19 cellular contexts compared by ENCODE assay signal in the genomic region with DNA sequence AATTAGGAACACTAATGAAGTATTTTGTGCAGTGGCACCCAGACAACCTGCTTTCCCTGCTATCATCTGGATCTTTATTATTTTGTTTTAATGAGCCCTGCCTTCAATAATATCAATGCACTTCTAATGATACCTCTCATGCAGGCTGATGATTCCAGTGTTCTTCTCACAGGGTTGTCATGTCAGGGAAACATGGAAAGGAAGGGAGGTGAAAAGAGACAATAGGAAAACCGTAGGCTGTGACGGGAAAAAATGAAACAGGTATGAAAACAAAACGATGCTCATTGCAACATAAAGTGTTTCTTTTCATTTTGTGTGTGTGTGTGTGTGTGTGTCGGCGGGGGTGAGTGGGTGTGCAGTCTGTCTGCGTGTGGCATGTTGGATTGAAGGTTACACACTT.
A peak's percentile ranks its signal among the peaks of the same experiment; 100 is the strongest.
DNase-seq lines count a peak whose midpoint lies in the region; FAIRE-seq and TF ChIP-seq lines count a peak whose summit lies in the region.
"Had no signal": no experiment of that assay in that cellular context is flagged by ENCODE, and none has a peak within 500 bp of the region (broad histone marks: within the 10 kb centered on the region; RNA-seq: fewer than 3 reads in every experiment).

No MANE protein-coding gene starts in this region.

- no peaks in the 10 kb centered on the region for H3K9me3 ChIP-seq in mammary epithelial cell (replicated peaks; ENCODE audit: insufficient read depth, low read length)
- no peaks in the 10 kb centered on the region for H3K9me3 ChIP-seq in breast epithelium
- no peaks in the 10 kb centered on the region for H3K9me3 ChIP-seq in PC-9 (ENCODE audit: insufficient read depth, low read depth)
- no peaks in the 10 kb centered on the region for H3K9me3 ChIP-seq in esophagus muscularis mucosa

- H3F3A ChIP-seq in PC-9 (ENCODE audit: insufficient read depth, low read depth) = peaks cover 33% of the 10 kb centered on the region

- H3K79me2 ChIP-seq in mammary epithelial cell (ENCODE audit: insufficient read depth, low read length) = no peaks in the 10 kb centered on the region
- H3K79me2 ChIP-seq in PC-9 (ENCODE audit: low read depth) = no peaks in the 10 kb centered on the region

- H3K27ac ChIP-seq in mammary epithelial cell (ENCODE audit: insufficient read depth, low read depth, low read length) (peak overlapping the region; percentile 55), breast epithelium (no peak overlapping the region), PC-9 (peak overlapping the region; percentile 92), esophagus muscularis mucosa (replicated peaks in 1 of 4) (no peak overlapping the region)
- H3K27ac ChIP-seq: 22Rv1, BLaER1, GM23248 had no signal

- no peaks in the 10 kb centered on the region for H4K20me1 ChIP-seq in mammary epithelial cell (ENCODE audit: insufficient read depth, low read length)
- no peaks in the 10 kb centered on the region for H4K20me1 ChIP-seq in PC-9 (ENCODE audit: insufficient read depth)
- H4K20me1 ChIP-seq: BLaER1 had no signal

- FAIRE-seq in frontal cortex (lab: Jason Lieb, UNC) = no peak
- FAIRE-seq: GM12878, GM18507, H54, HepG2 had no signal

- WGBS in mammary epithelial cell (ENCODE audit: low coverage, missing lambda C conversion rate) = 37% methylated on average over 6 of the region's 6 CpGs
- 77% methylated on average over 6 of the region's 6 CpGs for whole genome bisulfite sequencing in esophagus muscularis mucosa

- no peak for DNase-seq in mammary epithelial cell
- DNase-seq in breast epithelium (ENCODE audit: low spot score in 2 of 2) = no peak
- no peak for DNase-seq in PC-9
- peak; percentile 14 for DNase-seq in esophagus muscularis mucosa (ENCODE audit: extremely low spot score)
- DNase-seq in activated effector memory CD4-positive, alpha-beta T cell treated with Interleukin-2 at 50 U/mL for 16 hours = no peak
- DNase-seq in stimulated activated CD4-positive, alpha-beta T cell treated with anti-CD3 and anti-CD28 coated beads, Interleukin-4, amount 100 ng/mL, for 4 hours = no peak
- DNase-seq in frontal cortex (ENCODE audit: low spot score in 2 of 2) = no peak
- DNase-seq in NCI-H1417 (lab: John Stamatoyannopoulos, UW) = no peak
- DNase-seq: AML-193; CD8-positive, alpha-beta memory T cell; DMS 273 treated with DMSO at 0.1 percent for 48 hours; DMS79 had no signal

- H3K4me3 ChIP-seq in mammary epithelial cell (replicated peaks in 1 of 3; ENCODE audit: insufficient read depth in 1 of 3, low read depth in 2 of 3, low read length in 3 of 3) (no peak overlapping the region), breast epithelium (no peak overlapping the region), PC-9 (peak overlapping the region; percentile 38; the same call in 1 of the 2 replicates), esophagus muscularis mucosa (no peak overlapping the region)
- H3K4me3 ChIP-seq: BLaER1, GM12878, GM23248 had no signal

- no peak for TF ChIP-seq EP300 in esophagus muscularis mucosa (IDR thresholded peaks at IDR 0.05)

- H3K4me1 ChIP-seq in mammary epithelial cell (ENCODE audit: insufficient read depth, low read length) (peaks cover 38% of the 10 kb centered on the region), breast epithelium (no peaks in the 10 kb centered on the region), PC-9 (replicated peaks; ENCODE audit: insufficient read depth) (peaks cover 42% of the 10 kb centered on the region), esophagus muscularis mucosa (no peaks in the 10 kb centered on the region)
- H3K4me1 ChIP-seq: BLaER1 had no signal

- TF ChIP-seq CTCF in mammary epithelial cell (conservative IDR thresholded peaks at IDR 0.05 in 1 of 2, IDR thresholded peaks at IDR 0.05 in 1 of 2; ENCODE audit: extremely low read depth in 1 of 2, insufficient read depth in 1 of 2, low read depth in 1 of 2, low read length in 2 of 2) (no peak), breast epithelium (IDR thresholded peaks at IDR 0.05) (no peak), PC-9 (conservative IDR thresholded peaks at IDR 0.05) (no peak), esophagus muscularis mucosa (IDR thresholded peaks at IDR 0.05) (no peak)

- no peaks in the 10 kb centered on the region for H3K27me3 ChIP-seq in mammary epithelial cell (ENCODE audit: insufficient read depth, low read length)
- no peaks in the 10 kb centered on the region for H3K27me3 ChIP-seq in breast epithelium
- no peaks in the 10 kb centered on the region for H3K27me3 ChIP-seq in PC-9 (ENCODE audit: insufficient read depth, low read depth)
- H3K27me3 ChIP-seq in esophagus muscularis mucosa = peaks cover 0 to 31% (median 0%) of the 10 kb centered on the region in 4 donors
- H3K27me3 ChIP-seq: BLaER1 had no signal

- intact Hi-C loops in mammary epithelial cell (cut with micrococcal nuclease) (loop anchor here (10.0 kb wide), 1 partner anchor 198 kb away; no protein-coding TSS in a partner anchor), breast epithelium (cut with DNase I; ENCODE audit: low total_unique reads) (no loop called here), PC-9 (cut with micrococcal nuclease; ENCODE audit: unreplicated experiment) (loop anchor here (1.0 to 5.0 kb wide), 4 partner anchors 32 to 429 kb away; a partner anchor contains a TSS), esophagus muscularis mucosa (cut with DNase I) (no loop called here)

- H3K9ac ChIP-seq in mammary epithelial cell (ENCODE audit: insufficient read depth, low read length) = no peak overlapping the region
- H3K9ac ChIP-seq: BLaER1, GM23248 had no signal

- in situ Hi-C loops in mammary epithelial cell (cut with MboI; ENCODE audit: low sequenced_read_pairs in 2 of 2) = no loop called here

- no peaks in the 10 kb centered on the region for H3K36me3 ChIP-seq in mammary epithelial cell (ENCODE audit: insufficient read depth, low read length)
- H3K36me3 ChIP-seq in breast epithelium = no peaks in the 10 kb centered on the region
- no peaks in the 10 kb centered on the region for H3K36me3 ChIP-seq in PC-9 (ENCODE audit: low read depth)
- no peaks in the 10 kb centered on the region for H3K36me3 ChIP-seq in esophagus muscularis mucosa
- H3K36me3 ChIP-seq: BLaER1 had no signal

- H3K4me2 ChIP-seq in mammary epithelial cell (ENCODE audit: insufficient read depth, low read depth, low read length) (peak overlapping the region; percentile 34), PC-9 (peak overlapping the region; percentile 78)
- H3K4me2 ChIP-seq: BLaER1 had no signal

- H2AFZ ChIP-seq in mammary epithelial cell (ENCODE audit: low read depth, low read length) (no peak overlapping the region), PC-9 (peak overlapping the region; percentile 70; the same call in 1 of the 2 replicates)
- H2AFZ ChIP-seq: GM23248 had no signal

- no peaks in the 10 kb centered on the region for H3K9me2 ChIP-seq in PC-9 (ENCODE audit: insufficient read depth)

- BruUV-seq in mammary epithelial cell (replicated peaks; lab: Mats Ljungman, UMichigan) (no TSS peak), PC-9 (replicated peaks; lab: Mats Ljungman, UMichigan) (TSS peak; percentile 82)

- dilution Hi-C loops in mammary epithelial cell (cut with HindIII; ENCODE audit: low sequenced_read_pairs) = no loop called here

- TF ChIP-seq POLR2A in breast epithelium (IDR thresholded peaks at IDR 0.05) (no peak), esophagus muscularis mucosa (IDR thresholded peaks at IDR 0.05; ENCODE audit: low read depth) (no peak)

- POLR2A ChIA-PET in PC-9 (lab: Charles Lee; ENCODE audit: unreplicated experiment) = no interaction called here

- CTCF ChIA-PET in mammary epithelial cell (lab: Charles Lee; ENCODE audit: low non-redundant PET) = no interaction called here
- CTCF ChIA-PET in PC-9 (lab: Charles Lee) = no interaction called here

Comparison
In these comparisons a context has a peak if more than half of its experiments do, and no peak if none do; other contexts are left out.
1. H3K27ac ChIP-seq: peak in mammary epithelial cell (single experiment) and PC-9 (single experiment); none in breast epithelium (0 of 2) and esophagus muscularis mucosa (0 of 4).
2. intact Hi-C loops: an anchor here in mammary epithelial cell (10.0 kb wide) and PC-9 (1.0 to 5.0 kb wide); none called in breast epithelium and esophagus muscularis mucosa.